ENCODE assay signal across 2 cellular contexts in genomic region chr18:69006212-69006611, GRCh38.
DNase-seq lines count a peak whose midpoint lies in the region; ATAC-seq, FAIRE-seq and TF ChIP-seq lines count a peak whose summit lies in the region.
"Not testable (repeated sequence)": the region's sequence is repeated elsewhere in the genome, so short reads cannot be mapped to it uniquely, and the experiment has no call there.

No MANE protein-coding gene starts in this region.

- ATAC-seq in A549, result not testable (repeated sequence)

- CTCF ChIA-PET in A549 (lab: Yijun Ruan, JAX), result interaction anchor here (0.6 kb wide), 1 partner anchor 104 kb away, joined by 3 read pairs; no protein-coding TSS in a partner anchor
- CTCF ChIA-PET in HEK293 (lab: Yijun Ruan, JAX), result interaction anchor here (0.6 kb wide), 1 partner anchor 33 kb away, joined by 3 read pairs; no protein-coding TSS in a partner anchor

- TF ChIP-seq POLR2A in A549 (IDR thresholded peaks at IDR 0.05; ENCODE audit: low read length), result not testable (repeated sequence)

- H3K9me3 ChIP-seq in A549; HEK293 (ENCODE audit: control insufficient read depth, insufficient read depth, low read depth, low read length): not testable (repeated sequence)

- DNase-seq in A549 (ENCODE audit: low read depth in 1 of 2, low spot score in 1 of 2), result not testable (repeated sequence)

- H3K4me3 ChIP-seq in A549; HEK293 (ENCODE audit: low read depth, low read length): not testable (repeated sequence)

- not testable (repeated sequence) for H3K27ac ChIP-seq in A549; HEK293 (ENCODE audit: extremely low read depth, low read depth, low read length)

- WGBS in A549 (ENCODE audit: missing lambda C conversion rate), result 83% methylated on average over 4 of the region's 4 CpGs

- not testable (repeated sequence) for FAIRE-seq in A549 (lab: Jason Lieb, UNC)

- POLR2A ChIA-PET in A549 (lab: Yijun Ruan, JAX); HEK293 (lab: Yijun Ruan, JAX): not testable (repeated sequence)

- TF ChIP-seq CTCF in A549 (IDR thresholded peaks at IDR 0.05); HEK293 (tag by site-specific recombination; IDR thresholded peaks at IDR 0.05): not testable (repeated sequence)

- H3K4me2 ChIP-seq in A549, result not testable (repeated sequence)

- H3K4me1 ChIP-seq in A549; HEK293 (ENCODE audit: control insufficient read depth, insufficient read depth, low read length): not testable (repeated sequence)

- not testable (repeated sequence) for TF ChIP-seq EP300 in A549 (IDR thresholded peaks at IDR 0.05)

- H3K36me3 ChIP-seq in HEK293 (ENCODE audit: control insufficient read depth in 2 of 2, insufficient read depth in 1 of 2, low read length in 2 of 2), result not testable (repeated sequence)

- TF ChIP-seq RAD21 in A549 (conservative IDR thresholded peaks at IDR 0.05 in 1 of 2, IDR thresholded peaks at IDR 0.05 in 1 of 2), result not testable (repeated sequence)

TF ChIP-seq in A549, 52 proteins besides CTCF, POLR2A, EP300 and RAD21:
- TF ChIP-seq ZC3H11A (IDR thresholded peaks at IDR 0.05), result peak; percentile 26; the same call in 1 of the 2 replicates

TF ChIP-seq in HEK293, 187 proteins besides CTCF, POLR2A, EP300 and RAD21:
- TF ChIP-seq ZNF394 (tag by site-specific recombination; IDR thresholded peaks at IDR 0.05; ENCODE audit: borderline replicate concordance) (peak; percentile 65; the same call in 1 of the 2 replicates), ZNF623 (tag by site-specific recombination; IDR thresholded peaks at IDR 0.05) (0 out of 2 replicates have a peak, but pooled peaks have one; percentile 22), ZNF140 (tag by site-specific recombination; IDR thresholded peaks at IDR 0.05) (peak; percentile 21; the same call in 1 of the 2 replicates), ZNF518A (tag by site-specific recombination; conservative IDR thresholded peaks at IDR 0.05; ENCODE audit: low read depth) (peak; percentile 51; the same call in 1 of the 2 replicates), ZNF555 (tag by site-specific recombination; conservative IDR thresholded peaks at IDR 0.05) (peak; percentile 35; the same call in 1 of the 2 replicates), ZNF426 (tag by site-specific recombination; IDR thresholded peaks at IDR 0.05) (peak; percentile 44; the same call in 1 of the 2 replicates), ZBTB11 (tag by site-specific recombination; conservative IDR thresholded peaks at IDR 0.05; ENCODE audit: low read depth) (peak; percentile 53)
